Comparison of ENCODE assay signal across 13 cellular contexts in the genomic region with DNA sequence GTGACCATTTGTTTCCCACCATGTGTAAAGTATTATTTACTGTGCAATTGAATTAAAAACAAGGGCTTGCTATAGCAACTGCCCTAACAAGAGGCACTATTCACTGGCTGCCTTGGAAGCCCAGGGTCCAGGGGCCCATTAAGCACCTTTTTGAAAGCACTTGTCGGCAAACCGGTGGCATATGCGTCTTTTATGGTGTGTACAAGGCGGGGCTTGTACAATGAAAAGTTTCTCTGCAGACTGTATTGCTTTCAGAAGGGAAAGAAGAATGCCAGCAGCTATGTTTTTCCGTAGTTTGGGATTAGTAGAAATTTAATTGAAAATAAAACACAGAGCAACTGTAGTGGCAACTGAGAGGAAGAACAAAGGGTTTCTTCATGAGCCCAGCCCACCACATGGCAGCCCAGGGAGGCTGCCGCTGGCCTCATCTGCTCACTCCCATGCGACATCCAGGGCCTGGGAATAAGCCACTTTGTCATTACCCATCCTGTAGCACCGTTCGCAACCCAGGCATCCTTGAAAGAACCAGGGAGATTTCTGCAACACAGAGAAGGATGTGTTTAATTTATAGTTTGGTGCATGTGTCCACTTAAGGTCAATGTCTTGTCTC.
DNase-seq lines count a peak whose midpoint lies in the region; ATAC-seq and TF ChIP-seq lines count a peak whose summit lies in the region.
"Had no signal": no experiment of that assay in that cellular context is flagged by ENCODE, and none has a peak within 500 bp of the region (broad histone marks: within the 10 kb centered on the region; RNA-seq: fewer than 3 reads in every experiment).

No MANE protein-coding gene starts in this region.

- DNase-seq in DMS79 treated with DMSO at 0.1 percent for 48 hours (lab: John Stamatoyannopoulos, UW) (peak; percentile 96), NCI-H2107 treated with DMSO at 0.1 percent for 48 hours (lab: John Stamatoyannopoulos, UW; ENCODE audit: unreplicated experiment) (peak; percentile 80), anterior cingulate cortex (lab: John Stamatoyannopoulos, UW) (peak in 31 of 58 donors; percentile 2 to 70 (median 35)), nephron progenitor cell (no peak)
- no peak for DNase-seq in activated T-cell treated with anti-CD3 and anti-CD28 coated beads, Interleukin-2, amount 50 U/mL, for 24 hours
- DNase-seq: activated CD4-positive, alpha-beta memory T cell treated with anti-CD3 and anti-CD28 coated beads, Interleukin-2, amount 10 ng/mL, durations not matched to agents 7 days and 5 days; H9; mammary epithelial cell; stomach had no signal

- peaks cover 6% of the 10 kb centered on the region for H3K36me3 Mint-ChIP-seq in nephron progenitor cell (ENCODE audit: low read depth)
- no peaks in the 10 kb centered on the region for H3K36me3 Mint-ChIP-seq in activated T-cell treated with anti-CD3 and anti-CD28 coated beads, Interleukin-2, amount 50 U/mL, for 24 hours (ENCODE audit: low read depth)
- H3K36me3 Mint-ChIP-seq: IgD-negative memory B cell had no signal

- H3K27ac Mint-ChIP-seq in nephron progenitor cell, result peak overlapping the region; percentile 39
- H3K27ac Mint-ChIP-seq in activated T-cell treated with anti-CD3 and anti-CD28 coated beads, Interleukin-2, amount 50 U/mL, for 24 hours, result no peak overlapping the region
- H3K27ac Mint-ChIP-seq: activated CD4-positive, alpha-beta memory T cell treated with anti-CD3 and anti-CD28 coated beads, Interleukin-2, amount 10 ng/mL, durations not matched to agents 7 days and 5 days; H9; IgD-negative memory B cell had no signal

- H3K4me3 Mint-ChIP-seq in nephron progenitor cell, result no peak overlapping the region
- H3K4me3 Mint-ChIP-seq in activated T-cell treated with anti-CD3 and anti-CD28 coated beads, Interleukin-2, amount 50 U/mL, for 24 hours, result no peak overlapping the region
- H3K4me3 Mint-ChIP-seq: activated CD4-positive, alpha-beta memory T cell treated with anti-CD3 and anti-CD28 coated beads, Interleukin-2, amount 10 ng/mL, durations not matched to agents 7 days and 5 days; H9; IgD-negative memory B cell had no signal

- peaks cover 16% of the 10 kb centered on the region for H3K9me3 Mint-ChIP-seq in nephron progenitor cell
- peaks cover 6% of the 10 kb centered on the region for H3K9me3 Mint-ChIP-seq in activated T-cell treated with anti-CD3 and anti-CD28 coated beads, Interleukin-2, amount 50 U/mL, for 24 hours
- H3K9me3 Mint-ChIP-seq: activated CD4-positive, alpha-beta memory T cell treated with anti-CD3 and anti-CD28 coated beads, Interleukin-2, amount 10 ng/mL, durations not matched to agents 7 days and 5 days; IgD-negative memory B cell had no signal

- H3K4me1 Mint-ChIP-seq in nephron progenitor cell, result peaks cover 56% of the 10 kb centered on the region
- no peaks in the 10 kb centered on the region for H3K4me1 Mint-ChIP-seq in activated T-cell treated with anti-CD3 and anti-CD28 coated beads, Interleukin-2, amount 50 U/mL, for 24 hours (ENCODE audit: low read depth)
- H3K4me1 Mint-ChIP-seq: activated CD4-positive, alpha-beta memory T cell treated with anti-CD3 and anti-CD28 coated beads, Interleukin-2, amount 10 ng/mL, durations not matched to agents 7 days and 5 days; IgD-negative memory B cell had no signal

- H3K27me3 Mint-ChIP-seq in nephron progenitor cell (ENCODE audit: low read depth, poor library complexity), result peaks cover 3% of the 10 kb centered on the region
- H3K27me3 Mint-ChIP-seq in activated T-cell treated with anti-CD3 and anti-CD28 coated beads, Interleukin-2, amount 50 U/mL, for 24 hours, result peaks cover 38% of the 10 kb centered on the region

- no peak for ATAC-seq in GM19035 (IDR thresholded peaks at IDR 0.05; ENCODE audit: unreplicated experiment)
- no peak for ATAC-seq in HG02642 (IDR thresholded peaks at IDR 0.05; ENCODE audit: poor library complexity, unreplicated experiment)
- no peak for ATAC-seq in GM18873 (IDR thresholded peaks at IDR 0.05; ENCODE audit: low FRiP score, unreplicated experiment)

- no peak for TF ChIP-seq CTCF in nephron progenitor cell (IDR thresholded peaks at IDR 0.05)

Comparison
In these comparisons a context has a peak if more than half of its experiments do, and no peak if none do; other contexts are left out.
1. DNase-seq: peak in DMS79 treated with DMSO at 0.1 percent for 48 hours (single experiment), NCI-H2107 treated with DMSO at 0.1 percent for 48 hours (single experiment) and anterior cingulate cortex (31 of 58); none in nephron progenitor cell (single experiment) and activated T-cell treated with anti-CD3 and anti-CD28 coated beads, Interleukin-2, amount 50 U/mL, for 24 hours (single experiment).